Comparison of ENCODE assay signal across 29 cellular contexts in the genomic region with DNA sequence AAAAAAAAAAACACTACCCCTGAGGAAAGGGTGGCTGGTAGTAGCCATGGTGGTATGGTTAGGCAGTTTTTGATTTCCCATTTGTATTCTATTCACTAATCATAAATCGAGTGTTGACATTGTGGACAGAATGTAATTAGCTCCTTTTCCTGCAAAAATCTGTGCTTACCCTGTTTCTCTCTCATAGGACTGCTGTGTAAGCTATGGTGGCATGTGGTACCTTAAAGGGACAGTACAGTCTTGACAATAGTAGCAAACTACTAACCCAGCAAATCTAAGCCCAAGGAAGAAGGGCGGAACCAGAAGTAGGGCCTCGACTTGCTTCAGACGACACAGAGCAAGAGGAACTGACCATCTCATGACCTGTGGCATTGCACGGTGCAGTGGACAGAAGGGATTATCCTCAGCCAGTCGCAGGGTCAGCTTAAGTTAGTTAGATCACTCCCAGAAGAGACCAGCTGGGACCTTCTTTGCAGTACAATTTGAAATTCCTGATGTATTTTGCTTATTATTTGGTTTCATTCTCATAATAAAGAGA. TPM values are rescaled to one million over a fixed set of nuclear protein-coding genes. Genes with fewer than 3 reads are reported as not detected.
A peak's percentile ranks its signal among the peaks of the same experiment; 100 is the strongest.
DNase-seq lines count a peak whose midpoint lies in the region; ATAC-seq, FAIRE-seq and TF ChIP-seq lines count a peak whose summit lies in the region.
"Had no signal": no experiment of that assay in that cellular context is flagged by ENCODE, and none has a peak within 500 bp of the region (broad histone marks: within the 10 kb centered on the region; RNA-seq: fewer than 3 reads in every experiment).

No MANE protein-coding gene starts in this region.

- no peaks in the 10 kb centered on the region for H3K27me3 ChIP-seq in HepG2 (ENCODE audit: control insufficient read depth in 1 of 2, insufficient read depth in 2 of 2, low read length in 2 of 2)
- no peaks in the 10 kb centered on the region for H3K27me3 ChIP-seq in CD4-positive, alpha-beta T cell (ENCODE audit: control insufficient read depth, insufficient read depth, low read length)
- H3K27me3 ChIP-seq: ascending aorta, cardiac muscle cell, neural progenitor cell, Peyer's patch had no signal

- H3K36me3 ChIP-seq in HepG2 (replicated peaks in 1 of 2; ENCODE audit: control insufficient read depth in 1 of 2, insufficient read depth in 2 of 2, low read length in 2 of 2): peaks cover 40 to 78% of the 10 kb centered on the region in 2 experiments
- H3K36me3 ChIP-seq in OCI-LY7 (ENCODE audit: insufficient read depth, low read length): peaks cover 92% of the 10 kb centered on the region

- no TSS peak for BruUV-seq in HepG2 (replicated peaks; lab: Mats Ljungman, UMichigan)
- BruUV-seq in OCI-LY7 (replicated peaks; lab: Mats Ljungman, UMichigan): no TSS peak

- H2AFZ ChIP-seq in HepG2 (ENCODE audit: low read length) (no peak overlapping the region), OCI-LY7 (ENCODE audit: low read length) (no peak overlapping the region)
- H2AFZ ChIP-seq: neural progenitor cell had no signal

- intact Hi-C loops in activated CD4-positive, alpha-beta memory T cell treated with anti-CD3 and anti-CD28 coated beads for 36 hours (cut with micrococcal nuclease): no loop called here
- intact Hi-C loops in HepG2 (cut with micrococcal nuclease; ENCODE audit: unreplicated experiment) (no loop called here), OCI-LY7 (cut with micrococcal nuclease; ENCODE audit: unreplicated experiment) (no loop called here)
- intact Hi-C loops in CD4-positive, alpha-beta T cell (cut with DNase I, micrococcal nuclease): no loop called here

- peaks cover 13% of the 10 kb centered on the region for H3K9me3 ChIP-seq in HepG2 (ENCODE audit: low read length)
- peaks cover 25% of the 10 kb centered on the region for H3K9me3 ChIP-seq in OCI-LY7 (ENCODE audit: low read length)
- peaks cover 23% of the 10 kb centered on the region for H3K9me3 ChIP-seq in CD4-positive, alpha-beta T cell (ENCODE audit: control insufficient read depth, low read length)

- H3K9me2 ChIP-seq in OCI-LY7 (ENCODE audit: insufficient read depth, low read length): no peaks in the 10 kb centered on the region

- CTCF ChIA-PET in activated CD4-positive, alpha-beta memory T cell treated with anti-CD3 and anti-CD28 coated beads for 36 hours (lab: Charles Lee): interaction anchor here (1.9 kb wide), 1 partner anchor 15 kb away, joined by 8 read pairs; no protein-coding TSS in a partner anchor
- CTCF ChIA-PET in activated CD4-positive, alpha-beta memory T cell treated with anti-CD3 and anti-CD28 coated beads, Interleukin-2, amount 10 ng/mL, durations not matched to agents 7 days and 5 days (lab: Charles Lee): no interaction called here
- CTCF ChIA-PET in T-cell (lab: Charles Lee): no interaction called here
- CTCF ChIA-PET in HepG2 (lab: Yijun Ruan, JAX; ENCODE audit: low intra/inter-chr PET ratio, low total read pairs): no interaction called here
- CTCF ChIA-PET in OCI-LY7 (lab: Charles Lee; ENCODE audit: unreplicated experiment): no interaction called here
- CTCF ChIA-PET in CD4-positive, alpha-beta T cell (lab: Charles Lee): interaction anchor here (0.6 kb wide), 1 partner anchor 13 kb away, joined by 3 read pairs; no protein-coding TSS in a partner anchor

- H3K4me3 Mint-ChIP-seq in activated CD4-positive, alpha-beta memory T cell treated with anti-CD3 and anti-CD28 coated beads for 36 hours: no peak overlapping the region
- no peak overlapping the region for H3K4me3 Mint-ChIP-seq in activated CD4-positive, alpha-beta memory T cell treated with anti-CD3 and anti-CD28 coated beads, Interleukin-2, amount 10 ng/mL, durations not matched to agents 7 days and 5 days
- H3K4me3 Mint-ChIP-seq in T-cell: no peak overlapping the region
- H3K4me3 Mint-ChIP-seq in CD4-positive, alpha-beta T cell: no peak overlapping the region
- H3K4me3 Mint-ChIP-seq: activated naive CD8-positive, alpha-beta T cell treated with anti-CD3 and anti-CD28 coated beads, Interleukin-2, amount 10 ng/mL, durations not matched to agents 7 days and 5 days; CD14-positive monocyte; neural progenitor cell; type B pancreatic cell had no signal

- H3K27ac ChIP-seq in HepG2 (ENCODE audit: extremely low read length, insufficient read depth, low read length) (no peak overlapping the region), OCI-LY7 (ENCODE audit: low read depth, low read length, poor library complexity, severe bottlenecking) (no peak overlapping the region)
- no peak overlapping the region for H3K27ac ChIP-seq in CD4-positive, alpha-beta T cell (ENCODE audit: low read depth, low read length)
- H3K27ac ChIP-seq: 22Rv1, ascending aorta, cardiac muscle cell, neural progenitor cell, Peyer's patch, WERI-Rb-1 had no signal

- H3K27ac Mint-ChIP-seq in activated CD4-positive, alpha-beta memory T cell treated with anti-CD3 and anti-CD28 coated beads for 36 hours: peak overlapping the region; percentile 28
- H3K27ac Mint-ChIP-seq in activated CD4-positive, alpha-beta memory T cell treated with anti-CD3 and anti-CD28 coated beads, Interleukin-2, amount 10 ng/mL, durations not matched to agents 7 days and 5 days: no peak overlapping the region
- peak overlapping the region; percentile 16 to 37 for H3K27ac Mint-ChIP-seq in T-cell
- H3K27ac Mint-ChIP-seq in CD4-positive, alpha-beta T cell: no peak overlapping the region
- H3K27ac Mint-ChIP-seq: activated naive CD8-positive, alpha-beta T cell treated with anti-CD3 and anti-CD28 coated beads, Interleukin-2, amount 10 ng/mL, durations not matched to agents 7 days and 5 days; neural progenitor cell; progenitor cell of endocrine pancreas; type B pancreatic cell had no signal

- no peak for TF ChIP-seq RAD21 in HepG2 (CRISPR knock-in tag; IDR thresholded peaks at IDR 0.05)

- H3K9me3 Mint-ChIP-seq in activated CD4-positive, alpha-beta memory T cell treated with anti-CD3 and anti-CD28 coated beads for 36 hours: peaks cover 22% of the 10 kb centered on the region
- peaks cover 20% of the 10 kb centered on the region for H3K9me3 Mint-ChIP-seq in activated CD4-positive, alpha-beta memory T cell treated with anti-CD3 and anti-CD28 coated beads, Interleukin-2, amount 10 ng/mL, durations not matched to agents 7 days and 5 days
- peaks cover 15 to 23% (median 18%) of the 10 kb centered on the region in 3 donors for H3K9me3 Mint-ChIP-seq in T-cell
- H3K9me3 Mint-ChIP-seq in CD4-positive, alpha-beta T cell: peaks cover 17% of the 10 kb centered on the region

- H3K4me3 ChIP-seq in HepG2 (replicated peaks in 1 of 3; ENCODE audit: insufficient read depth in 1 of 3, low read depth in 2 of 3, low read length in 3 of 3) (no peak overlapping the region), retinal pigment epithelial cell (ENCODE audit: low read length) (no peak overlapping the region), OCI-LY7 (ENCODE audit: low read depth, low read length, poor library complexity, severe bottlenecking) (no peak overlapping the region)
- H3K4me3 ChIP-seq: ascending aorta, cardiac muscle cell, neural progenitor cell, Peyer's patch had no signal

- WGBS in HepG2 (ENCODE audit: low lambda C conversion rate): 78% methylated on average over 6 of the region's 6 CpGs

- TF ChIP-seq CTCF in HepG2 (CRISPR knock-in tag; IDR thresholded peaks at IDR 0.05) (no peak), retinal pigment epithelial cell (conservative IDR thresholded peaks at IDR 0.05; ENCODE audit: low read depth, low read length) (no peak), OCI-LY7 (conservative IDR thresholded peaks at IDR 0.05; ENCODE audit: low read length) (no peak)
- TF ChIP-seq CTCF in CD4-positive, alpha-beta T cell (IDR thresholded peaks at IDR 0.05): no peak

- in situ Hi-C loops in HepG2 (cut with HindIII; ENCODE audit: extremely low pct_ligation_motif_present, low pct_unique_long_range_greater_than_20kb): loop anchor here (25.0 kb wide), 2 partner anchors 771 to 1171 kb away; partner anchors contain the start of genes DNAH3 and LDAF1

- peaks cover 82% of the 10 kb centered on the region for H3K36me3 Mint-ChIP-seq in activated CD4-positive, alpha-beta memory T cell treated with anti-CD3 and anti-CD28 coated beads for 36 hours
- H3K36me3 Mint-ChIP-seq in activated CD4-positive, alpha-beta memory T cell treated with anti-CD3 and anti-CD28 coated beads, Interleukin-2, amount 10 ng/mL, durations not matched to agents 7 days and 5 days (ENCODE audit: low read depth): peaks cover 78% of the 10 kb centered on the region
- H3K36me3 Mint-ChIP-seq in T-cell: peaks cover 83% of the 10 kb centered on the region
- peaks cover 97% of the 10 kb centered on the region for H3K36me3 Mint-ChIP-seq in CD4-positive, alpha-beta T cell (ENCODE audit: low read depth)

- ATAC-seq in T-cell (replicated peaks in 1 of 4): no peak
- no peak for ATAC-seq in HepG2
- ATAC-seq in CD4-positive, alpha-beta T cell (ENCODE audit: poor library complexity): no peak

- DNase-seq in activated CD4-positive, alpha-beta memory T cell treated with anti-CD3 and anti-CD28 coated beads for 36 hours: no peak
- DNase-seq in activated CD4-positive, alpha-beta memory T cell treated with anti-CD3 and anti-CD28 coated beads, Interleukin-2, amount 10 ng/mL, durations not matched to agents 7 days and 5 days: no peak
- no peak for DNase-seq in T-cell
- DNase-seq in HepG2 (ENCODE audit: low spot score): no peak
- DNase-seq in retinal pigment epithelial cell (ENCODE audit: low read depth): peak; percentile 37
- no peak for DNase-seq in 8988T
- DNase-seq in OCI-LY7 (ENCODE audit: low spot score): no peak
- DNase-seq in CD4-positive, alpha-beta T cell: no peak
- DNase-seq: activated CD4-positive, alpha-beta T cell treated with anti-CD3 and anti-CD28 coated beads for 4 hours; activated effector memory CD4-positive, alpha-beta T cell treated with Interleukin-2 at 50 U/mL for 16 hours; activated naive CD8-positive, alpha-beta T cell treated with anti-CD3 and anti-CD28 coated beads, Interleukin-2, amount 10 ng/mL, durations not matched to agents 7 days and 5 days; activated T-cell treated with anti-CD3 and anti-CD28 coated beads, Interleukin-2, amount 50 U/mL, for 1 hour; erythroblast; H7; NCI-H1048; NCI-H774; Peyer's patch; stimulated activated CD4-positive, alpha-beta T cell treated with anti-CD3 and anti-CD28 coated beads, Interleukin-15, amount 100 ng/mL, for 24 hours; stimulated activated CD4-positive, alpha-beta T cell treated with anti-CD3 and anti-CD28 coated beads, Interleukin-4, amount 100 ng/mL, for 4 hours; WERI-Rb-1 had no signal

- H3K4me1 ChIP-seq in HepG2 (ENCODE audit: insufficient read depth, low read length): no peaks in the 10 kb centered on the region
- no peaks in the 10 kb centered on the region for H3K4me1 ChIP-seq in OCI-LY7 (ENCODE audit: insufficient read depth, low read length, poor library complexity, severe bottlenecking)
- H3K4me1 ChIP-seq: ascending aorta, neural progenitor cell had no signal

- TF ChIP-seq POLR2A in HepG2 (IDR thresholded peaks at IDR 0.05; ENCODE audit: insufficient read depth in 1 of 2, low read depth in 2 of 2, low read length in 2 of 2): no peak

- no peak for FAIRE-seq in HepG2 (lab: Jason Lieb, UNC)
- FAIRE-seq: GM12891, keratinocyte had no signal

- H3K27me3 Mint-ChIP-seq in activated CD4-positive, alpha-beta memory T cell treated with anti-CD3 and anti-CD28 coated beads for 36 hours: no peaks in the 10 kb centered on the region
- no peaks in the 10 kb centered on the region for H3K27me3 Mint-ChIP-seq in activated CD4-positive, alpha-beta memory T cell treated with anti-CD3 and anti-CD28 coated beads, Interleukin-2, amount 10 ng/mL, durations not matched to agents 7 days and 5 days
- no peaks in the 10 kb centered on the region for H3K27me3 Mint-ChIP-seq in T-cell
- H3K27me3 Mint-ChIP-seq in CD4-positive, alpha-beta T cell: no peaks in the 10 kb centered on the region
- H3K27me3 Mint-ChIP-seq: activated naive CD8-positive, alpha-beta T cell treated with anti-CD3 and anti-CD28 coated beads, Interleukin-2, amount 10 ng/mL, durations not matched to agents 7 days and 5 days; progenitor cell of endocrine pancreas; type B pancreatic cell had no signal

- H3K9ac ChIP-seq in HepG2 (ENCODE audit: insufficient read depth, low read depth, low read length): no peak overlapping the region
- H3K9ac ChIP-seq: neural progenitor cell had no signal

- H3K4me2 ChIP-seq in HepG2 (ENCODE audit: low read depth, low read length) (no peak overlapping the region), OCI-LY7 (ENCODE audit: low read length) (no peak overlapping the region)
- H3K4me2 ChIP-seq: neural progenitor cell had no signal

- POLR2A ChIA-PET in activated CD4-positive, alpha-beta memory T cell treated with anti-CD3 and anti-CD28 coated beads for 36 hours (lab: Charles Lee): no interaction called here
- POLR2A ChIA-PET in activated CD4-positive, alpha-beta memory T cell treated with anti-CD3 and anti-CD28 coated beads, Interleukin-2, amount 10 ng/mL, durations not matched to agents 7 days and 5 days (lab: Charles Lee): interaction anchor here (0.9 kb wide), 1 partner anchor 24 kb away, joined by 3 read pairs; no protein-coding TSS in a partner anchor
- POLR2A ChIA-PET in T-cell (lab: Charles Lee): interaction anchor here in 1 of 2 donors (0.7 kb wide), 1 partner anchor 20 kb away, joined by 3 read pairs; no protein-coding TSS in a partner anchor
- POLR2A ChIA-PET in HepG2 (lab: Yijun Ruan, JAX): interaction anchor here (1.2 kb wide), 1 partner anchor 20 kb away, joined by 4 read pairs; no protein-coding TSS in a partner anchor
- POLR2A ChIA-PET in OCI-LY7 (lab: Charles Lee): no interaction called here
- POLR2A ChIA-PET in CD4-positive, alpha-beta T cell (lab: Charles Lee): interaction anchor here (1.0 to 2.0 kb wide), 2 partner anchors 40 to 144 kb away, joined by 3 to 6 read pairs; no protein-coding TSS in a partner anchor

- H3K4me1 Mint-ChIP-seq in activated CD4-positive, alpha-beta memory T cell treated with anti-CD3 and anti-CD28 coated beads for 36 hours (ENCODE audit: low read depth): peaks cover 9% of the 10 kb centered on the region
- peaks cover 9% of the 10 kb centered on the region for H3K4me1 Mint-ChIP-seq in activated CD4-positive, alpha-beta memory T cell treated with anti-CD3 and anti-CD28 coated beads, Interleukin-2, amount 10 ng/mL, durations not matched to agents 7 days and 5 days
- H3K4me1 Mint-ChIP-seq in T-cell: peaks cover 13 to 45% (median 36%) of the 10 kb centered on the region in 3 donors
- H3K4me1 Mint-ChIP-seq in CD4-positive, alpha-beta T cell (ENCODE audit: low read depth): peaks cover 34% of the 10 kb centered on the region
- H3K4me1 Mint-ChIP-seq: neural progenitor cell had no signal

- TF ChIP-seq EP300 in HepG2 (IDR thresholded peaks at IDR 0.05; ENCODE audit: low read depth in 2 of 2, low read length in 2 of 2) (no peak), HepG2 (CRISPR knock-in tag; IDR thresholded peaks at IDR 0.05; ENCODE audit: borderline replicate concordance) (no peak)

- H4K20me1 ChIP-seq in HepG2 (ENCODE audit: insufficient read depth, low read length) (no peaks in the 10 kb centered on the region), OCI-LY7 (ENCODE audit: insufficient read depth, low read length) (no peaks in the 10 kb centered on the region)

- H3K79me2 ChIP-seq in HepG2 (ENCODE audit: insufficient read depth, low read length): no peaks in the 10 kb centered on the region
- H3K79me2 ChIP-seq in OCI-LY7 (ENCODE audit: insufficient read depth, low read depth, low read length): no peaks in the 10 kb centered on the region

RNA-seq across cellular contexts. Expression of gene POLR3E, which starts 36.3 kb away (rescaled TPM):
- total RNA-seq in activated CD4-positive, alpha-beta memory T cell treated with anti-CD3 and anti-CD28 coated beads for 36 hours: 10 to 100 TPM; 75.0 to 80.3 TPM
- total RNA-seq in activated CD4-positive, alpha-beta memory T cell treated with anti-CD3 and anti-CD28 coated beads, Interleukin-2, amount 10 ng/mL, durations not matched to agents 7 days and 5 days: 10 to 100 TPM; 50.7 TPM
- 100 to 1,000 TPM in 2 of 5 donors, 10 to 100 TPM in 3; 79.3 to 174 (median 99.7) TPM for total RNA-seq in T-cell
- total RNA-seq in HepG2 (2016; rRNA removed; fragmentation: Illumina TruSeq; extraction: Trizol): 94.8 and 135 TPM in 2 replicates
- 40.5 and 40.7 TPM in 2 replicates for total RNA-seq in HepG2 (2016; cell fraction: cytosol; rRNA removed; fragmentation: Illumina TruSeq; extraction: Trizol; ENCODE audit: low read depth)
- total RNA-seq in HepG2 (2016; cell fraction: insoluble cytoplasmic fraction; rRNA removed; fragmentation: Illumina TruSeq; extraction: Trizol): 93.2 and 125 TPM in 2 replicates
- total RNA-seq in HepG2 (2016; cell fraction: membrane; rRNA removed; fragmentation: Illumina TruSeq; extraction: Trizol): 103 and 106 TPM in 2 replicates
- 115 and 134 TPM in 2 replicates for total RNA-seq in HepG2 (2016; cell fraction: nucleus; rRNA removed; fragmentation: Illumina TruSeq; extraction: Trizol)
- polyA plus RNA-seq in HepG2 (2011; rRNA removed): 262 and 280 TPM in 2 replicates
- polyA plus RNA-seq in HepG2 (2011; cell fraction: cytosol; rRNA removed): 132 and 169 TPM in 2 replicates
- polyA plus RNA-seq in HepG2 (2011; cell fraction: nucleus; rRNA removed): 753 and 830 TPM in 2 replicates
- 105 and 114 TPM in 2 replicates for polyA plus RNA-seq in HepG2 (2012)
- polyA plus RNA-seq in HepG2 (2016; cell fraction: cytosol; fragmentation: Illumina TruSeq; extraction: Trizol; ENCODE audit: low read depth): 31.3 and 37.9 TPM in 2 replicates
- polyA plus RNA-seq in HepG2 (2016; cell fraction: insoluble cytoplasmic fraction; fragmentation: Illumina TruSeq; extraction: Trizol; ENCODE audit: low read depth): 94.5 and 105 TPM in 2 replicates
- 62.4 and 65.8 TPM in 2 replicates for polyA plus RNA-seq in HepG2 (2016; cell fraction: membrane; fragmentation: Illumina TruSeq; extraction: Trizol; ENCODE audit: low read depth)
- 279 and 292 TPM in 2 replicates for polyA plus RNA-seq in HepG2 (2016; cell fraction: nucleus; fragmentation: Illumina TruSeq; extraction: Trizol; ENCODE audit: insufficient read depth, low read depth)
- 472 and 743 TPM in 2 replicates for polyA minus RNA-seq in HepG2 (2011; rRNA and poly(A)+ RNA removed; ENCODE audit: low replicate concordance)
- polyA minus RNA-seq in HepG2 (2011; cell fraction: cytosol; rRNA and poly(A)+ RNA removed): 96.6 and 110 TPM in 2 replicates
- 279 and 332 TPM in 2 replicates for polyA minus RNA-seq in HepG2 (2011; cell fraction: nucleus; rRNA and poly(A)+ RNA removed)
- 71.1 and 74.5 TPM in 2 replicates for total RNA-seq in OCI-LY7 (2014; rRNA removed; shearing (Covaris generic))
- total RNA-seq in OCI-LY7 (2022): 103 and 107 TPM in 2 replicates
- 100 to 1,000 TPM; 239 to 242 TPM for total RNA-seq in CD4-positive, alpha-beta T cell

RNA-seq across cellular contexts. Expression of gene CDR2, which starts 40.9 kb away (rescaled TPM):
- total RNA-seq in activated CD4-positive, alpha-beta memory T cell treated with anti-CD3 and anti-CD28 coated beads for 36 hours: 10 to 100 TPM; 44.0 to 44.4 TPM
- total RNA-seq in activated CD4-positive, alpha-beta memory T cell treated with anti-CD3 and anti-CD28 coated beads, Interleukin-2, amount 10 ng/mL, durations not matched to agents 7 days and 5 days: 10 to 100 TPM; 43.1 to 43.9 TPM
- total RNA-seq in T-cell: 10 to 100 TPM; 58.7 to 97.5 (median 72.6) TPM
- 59.0 and 76.7 TPM in 2 replicates for total RNA-seq in HepG2 (2016; rRNA removed; fragmentation: Illumina TruSeq; extraction: Trizol)
- total RNA-seq in HepG2 (2016; cell fraction: cytosol; rRNA removed; fragmentation: Illumina TruSeq; extraction: Trizol; ENCODE audit: low read depth): 20.7 and 23.8 TPM in 2 replicates
- 60.0 and 73.9 TPM in 2 replicates for total RNA-seq in HepG2 (2016; cell fraction: insoluble cytoplasmic fraction; rRNA removed; fragmentation: Illumina TruSeq; extraction: Trizol)
- total RNA-seq in HepG2 (2016; cell fraction: membrane; rRNA removed; fragmentation: Illumina TruSeq; extraction: Trizol): 44.0 and 46.8 TPM in 2 replicates
- 34.8 and 41.9 TPM in 2 replicates for total RNA-seq in HepG2 (2016; cell fraction: nucleus; rRNA removed; fragmentation: Illumina TruSeq; extraction: Trizol)
- 67.5 and 78.9 TPM in 2 replicates for polyA plus RNA-seq in HepG2 (2011; rRNA removed)
- 60.0 and 71.4 TPM in 2 replicates for polyA plus RNA-seq in HepG2 (2011; cell fraction: cytosol; rRNA removed)
- 32.2 and 35.4 TPM in 2 replicates for polyA plus RNA-seq in HepG2 (2011; cell fraction: nucleus; rRNA removed)
- polyA plus RNA-seq in HepG2 (2012): 42.9 and 53.6 TPM in 2 replicates
- 9.2 and 11.4 TPM in 2 replicates for polyA plus RNA-seq in HepG2 (2016; cell fraction: cytosol; fragmentation: Illumina TruSeq; extraction: Trizol; ENCODE audit: low read depth)
- 89.8 and 91.4 TPM in 2 replicates for polyA plus RNA-seq in HepG2 (2016; cell fraction: insoluble cytoplasmic fraction; fragmentation: Illumina TruSeq; extraction: Trizol; ENCODE audit: low read depth)
- polyA plus RNA-seq in HepG2 (2016; cell fraction: membrane; fragmentation: Illumina TruSeq; extraction: Trizol; ENCODE audit: low read depth): 27.9 and 34.0 TPM in 2 replicates
- 73.8 and 74.1 TPM in 2 replicates for polyA plus RNA-seq in HepG2 (2016; cell fraction: nucleus; fragmentation: Illumina TruSeq; extraction: Trizol; ENCODE audit: insufficient read depth, low read depth)
- polyA minus RNA-seq in HepG2 (2011; rRNA and poly(A)+ RNA removed; ENCODE audit: low replicate concordance): 12.4 and 45.2 TPM in 2 replicates
- polyA minus RNA-seq in HepG2 (2011; cell fraction: cytosol; rRNA and poly(A)+ RNA removed): 55.0 and 56.7 TPM in 2 replicates
- polyA minus RNA-seq in HepG2 (2011; cell fraction: nucleus; rRNA and poly(A)+ RNA removed): 52.0 and 54.7 TPM in 2 replicates
- 33.0 and 62.5 TPM in 2 replicates for total RNA-seq in OCI-LY7 (2014; rRNA removed; shearing (Covaris generic))
- total RNA-seq in OCI-LY7 (2022): 38.3 and 44.0 TPM in 2 replicates
- total RNA-seq in CD4-positive, alpha-beta T cell: 100 to 1,000 TPM; 104 to 113 TPM

Comparison
In these comparisons a context has a peak if more than half of its experiments do, and no peak if none do; other contexts are left out.
1. H3K27ac Mint-ChIP-seq: peak in activated CD4-positive, alpha-beta memory T cell treated with anti-CD3 and anti-CD28 coated beads for 36 hours (single experiment) and T-cell (2 of 2); none in activated CD4-positive, alpha-beta memory T cell treated with anti-CD3 and anti-CD28 coated beads, Interleukin-2, amount 10 ng/mL, durations not matched to agents 7 days and 5 days (single experiment) and CD4-positive, alpha-beta T cell (single experiment).
2. CTCF ChIA-PET loops: an anchor here in activated CD4-positive, alpha-beta memory T cell treated with anti-CD3 and anti-CD28 coated beads for 36 hours (1.9 kb wide) and CD4-positive, alpha-beta T cell (0.6 kb wide); none called in activated CD4-positive, alpha-beta memory T cell treated with anti-CD3 and anti-CD28 coated beads, Interleukin-2, amount 10 ng/mL, durations not matched to agents 7 days and 5 days, T-cell, HepG2 and OCI-LY7.
3. POLR2A ChIA-PET loops: an anchor here in activated CD4-positive, alpha-beta memory T cell treated with anti-CD3 and anti-CD28 coated beads, Interleukin-2, amount 10 ng/mL, durations not matched to agents 7 days and 5 days (0.9 kb wide), HepG2 (1.2 kb wide) and CD4-positive, alpha-beta T cell (1.0 to 2.0 kb wide); none called in activated CD4-positive, alpha-beta memory T cell treated with anti-CD3 and anti-CD28 coated beads for 36 hours and OCI-LY7.